1 cellular context compared by ENCODE assay signal in the genomic region with DNA sequence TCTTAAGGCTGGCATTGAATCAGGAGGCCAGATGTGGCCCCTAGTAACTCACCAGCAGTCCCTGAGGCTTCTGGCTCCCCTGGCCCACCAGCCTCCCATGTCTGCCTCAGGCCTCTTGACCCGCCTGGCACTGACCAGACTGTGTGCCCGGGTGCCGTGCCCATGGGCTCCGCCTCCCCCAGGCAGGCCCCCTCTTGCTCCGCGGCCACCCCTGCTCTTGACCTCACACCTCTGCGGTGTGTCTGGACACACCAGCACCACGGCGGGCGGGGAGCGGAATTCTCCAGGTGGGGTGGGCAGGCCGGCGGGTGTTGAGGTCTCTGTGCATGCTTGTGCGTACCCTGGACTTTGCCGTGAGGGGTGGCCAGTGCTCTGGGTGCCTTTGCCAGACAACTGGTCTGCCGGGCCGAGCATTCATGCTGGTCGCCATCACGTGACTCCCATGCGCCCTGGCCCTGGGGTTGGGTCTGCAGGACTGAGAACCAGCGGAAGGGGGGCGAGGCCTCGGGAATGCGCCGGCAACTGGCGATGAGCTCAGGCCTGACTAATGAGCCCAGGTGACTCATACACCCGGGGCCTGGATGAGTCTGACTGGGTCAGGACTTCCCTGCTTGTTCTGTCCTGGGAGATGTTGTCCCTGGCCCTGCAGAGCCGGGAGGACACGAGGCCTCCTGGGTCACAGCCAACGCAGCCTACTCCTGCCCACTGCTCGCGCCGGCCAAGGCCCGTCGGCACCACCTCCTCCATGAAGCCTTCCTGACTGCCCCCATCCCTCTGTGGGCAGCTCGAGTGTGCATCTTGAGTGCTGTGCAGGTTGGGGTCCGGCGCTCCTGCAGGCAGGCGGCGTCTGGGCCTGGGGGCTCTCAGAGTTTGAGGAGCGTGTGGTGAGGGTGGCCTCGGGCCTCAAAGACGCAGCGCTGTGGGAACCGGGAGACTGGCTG.
TF ChIP-seq lines count a peak whose summit lies in the region.

No MANE protein-coding gene starts in this region.

TF ChIP-seq in K562, 482 proteins besides CTCF, POLR2A, EP300 and RAD21 (continued from another document and continues in another):
- TF ChIP-seq, protein P1, sequence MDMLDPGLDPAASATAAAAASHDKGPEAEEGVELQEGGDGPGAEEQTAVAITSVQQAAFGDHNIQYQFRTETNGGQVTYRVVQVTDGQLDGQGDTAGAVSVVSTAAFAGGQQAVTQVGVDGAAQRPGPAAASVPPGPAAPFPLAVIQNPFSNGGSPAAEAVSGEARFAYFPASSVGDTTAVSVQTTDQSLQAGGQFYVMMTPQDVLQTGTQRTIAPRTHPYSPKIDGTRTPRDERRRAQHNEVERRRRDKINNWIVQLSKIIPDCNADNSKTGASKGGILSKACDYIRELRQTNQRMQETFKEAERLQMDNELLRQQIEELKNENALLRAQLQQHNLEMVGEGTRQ (CRISPR knock-in tag; IDR thresholded peaks at IDR 0.05) = peak; percentile 87
- TF ChIP-seq CBFA2T2 (conservative IDR thresholded peaks at IDR 0.05) (peak; percentile 63), C11orf30 (IDR thresholded peaks at IDR 0.05; ENCODE audit: low read depth) (no peak), ZNF12 (CRISPR knock-in tag; IDR thresholded peaks at IDR 0.05) (no peak), SMARCA4 (IDR thresholded peaks at IDR 0.05) (peak; percentile 62), TBL1XR1 (IDR thresholded peaks at IDR 0.05; ENCODE audit: low read length in 2 of 2) (no peak), SUPT5H (IDR thresholded peaks at IDR 0.05) (no peak), CTBP1 (IDR thresholded peaks at IDR 0.05; ENCODE audit: borderline replicate concordance) (no peak), RBM39 (optimal IDR thresholded peaks at IDR 0.05; ENCODE audit: low read depth, low read length) (no peak), BRCA1 (IDR thresholded peaks at IDR 0.05) (no peak), BRCA1 (CRISPR knock-in tag; IDR thresholded peaks at IDR 0.05) (no peak), ZNF347 (CRISPR knock-in tag; IDR thresholded peaks at IDR 0.05; ENCODE audit: low read depth) (no peak), MEIS2 (IDR thresholded peaks at IDR 0.05; ENCODE audit: partially characterized antibody) (no peak), HNRNPUL1 (IDR thresholded peaks at IDR 0.05; ENCODE audit: low read length) (no peak), NCOA2 (IDR thresholded peaks at IDR 0.05; ENCODE audit: partially characterized antibody in 2 of 2) (no peak), EZH2 (IDR thresholded peaks at IDR 0.05; ENCODE audit: borderline replicate concordance, low read depth, low read length) (no peak), JUNB (CRISPR knock-in tag; conservative IDR thresholded peaks at IDR 0.05) (peak; percentile 65; the same call in 1 of the 2 replicates), TEAD1 (CRISPR knock-in tag; IDR thresholded peaks at IDR 0.05) (peak in 1 of 2 experiments; percentile 60; a peak in 1 of 4 replicates), FIP1L1 (IDR thresholded peaks at IDR 0.05; ENCODE audit: low read depth, low read length, poor library complexity, severe bottlenecking) (no peak), SRSF1 (IDR thresholded peaks at IDR 0.05; ENCODE audit: low read depth, low read length) (no peak), SAFB (IDR thresholded peaks at IDR 0.05; ENCODE audit: borderline replicate concordance, low read depth, low read length) (no peak), ZNF253 (CRISPR knock-in tag; conservative IDR thresholded peaks at IDR 0.05) (no peak), HNRNPH1 (optimal IDR thresholded peaks at IDR 0.05; ENCODE audit: low read depth, low read length) (no peak), HDAC1 (IDR thresholded peaks at IDR 0.05) (0 out of 4 replicates have a peak, but pooled peaks of 1 of the 2 experiments have one; percentile 18)
- TF ChIP-seq, protein P2, sequence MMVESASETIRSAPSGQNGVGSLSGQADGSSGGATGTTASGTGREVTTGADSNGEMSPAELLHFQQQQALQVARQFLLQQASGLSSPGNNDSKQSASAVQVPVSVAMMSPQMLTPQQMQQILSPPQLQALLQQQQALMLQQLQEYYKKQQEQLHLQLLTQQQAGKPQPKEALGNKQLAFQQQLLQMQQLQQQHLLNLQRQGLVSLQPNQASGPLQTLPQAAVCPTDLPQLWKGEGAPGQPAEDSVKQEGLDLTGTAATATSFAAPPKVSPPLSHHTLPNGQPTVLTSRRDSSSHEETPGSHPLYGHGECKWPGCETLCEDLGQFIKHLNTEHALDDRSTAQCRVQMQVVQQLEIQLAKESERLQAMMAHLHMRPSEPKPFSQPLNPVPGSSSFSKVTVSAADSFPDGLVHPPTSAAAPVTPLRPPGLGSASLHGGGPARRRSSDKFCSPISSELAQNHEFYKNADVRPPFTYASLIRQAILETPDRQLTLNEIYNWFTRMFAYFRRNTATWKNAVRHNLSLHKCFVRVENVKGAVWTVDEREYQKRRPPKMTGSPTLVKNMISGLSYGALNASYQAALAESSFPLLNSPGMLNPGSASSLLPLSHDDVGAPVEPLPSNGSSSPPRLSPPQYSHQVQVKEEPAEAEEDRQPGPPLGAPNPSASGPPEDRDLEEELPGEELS (CRISPR knock-in tag; IDR thresholded peaks at IDR 0.05; ENCODE audit: borderline replicate concordance) = no peak
- TF ChIP-seq, protein P3, sequence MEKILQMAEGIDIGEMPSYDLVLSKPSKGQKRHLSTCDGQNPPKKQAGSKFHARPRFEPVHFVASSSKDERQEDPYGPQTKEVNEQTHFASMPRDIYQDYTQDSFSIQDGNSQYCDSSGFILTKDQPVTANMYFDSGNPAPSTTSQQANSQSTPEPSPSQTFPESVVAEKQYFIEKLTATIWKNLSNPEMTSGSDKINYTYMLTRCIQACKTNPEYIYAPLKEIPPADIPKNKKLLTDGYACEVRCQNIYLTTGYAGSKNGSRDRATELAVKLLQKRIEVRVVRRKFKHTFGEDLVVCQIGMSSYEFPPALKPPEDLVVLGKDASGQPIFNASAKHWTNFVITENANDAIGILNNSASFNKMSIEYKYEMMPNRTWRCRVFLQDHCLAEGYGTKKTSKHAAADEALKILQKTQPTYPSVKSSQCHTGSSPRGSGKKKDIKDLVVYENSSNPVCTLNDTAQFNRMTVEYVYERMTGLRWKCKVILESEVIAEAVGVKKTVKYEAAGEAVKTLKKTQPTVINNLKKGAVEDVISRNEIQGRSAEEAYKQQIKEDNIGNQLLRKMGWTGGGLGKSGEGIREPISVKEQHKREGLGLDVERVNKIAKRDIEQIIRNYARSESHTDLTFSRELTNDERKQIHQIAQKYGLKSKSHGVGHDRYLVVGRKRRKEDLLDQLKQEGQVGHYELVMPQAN (IDR thresholded peaks at IDR 0.05; ENCODE audit: borderline replicate concordance) = no peak
- TF ChIP-seq, protein P4, sequence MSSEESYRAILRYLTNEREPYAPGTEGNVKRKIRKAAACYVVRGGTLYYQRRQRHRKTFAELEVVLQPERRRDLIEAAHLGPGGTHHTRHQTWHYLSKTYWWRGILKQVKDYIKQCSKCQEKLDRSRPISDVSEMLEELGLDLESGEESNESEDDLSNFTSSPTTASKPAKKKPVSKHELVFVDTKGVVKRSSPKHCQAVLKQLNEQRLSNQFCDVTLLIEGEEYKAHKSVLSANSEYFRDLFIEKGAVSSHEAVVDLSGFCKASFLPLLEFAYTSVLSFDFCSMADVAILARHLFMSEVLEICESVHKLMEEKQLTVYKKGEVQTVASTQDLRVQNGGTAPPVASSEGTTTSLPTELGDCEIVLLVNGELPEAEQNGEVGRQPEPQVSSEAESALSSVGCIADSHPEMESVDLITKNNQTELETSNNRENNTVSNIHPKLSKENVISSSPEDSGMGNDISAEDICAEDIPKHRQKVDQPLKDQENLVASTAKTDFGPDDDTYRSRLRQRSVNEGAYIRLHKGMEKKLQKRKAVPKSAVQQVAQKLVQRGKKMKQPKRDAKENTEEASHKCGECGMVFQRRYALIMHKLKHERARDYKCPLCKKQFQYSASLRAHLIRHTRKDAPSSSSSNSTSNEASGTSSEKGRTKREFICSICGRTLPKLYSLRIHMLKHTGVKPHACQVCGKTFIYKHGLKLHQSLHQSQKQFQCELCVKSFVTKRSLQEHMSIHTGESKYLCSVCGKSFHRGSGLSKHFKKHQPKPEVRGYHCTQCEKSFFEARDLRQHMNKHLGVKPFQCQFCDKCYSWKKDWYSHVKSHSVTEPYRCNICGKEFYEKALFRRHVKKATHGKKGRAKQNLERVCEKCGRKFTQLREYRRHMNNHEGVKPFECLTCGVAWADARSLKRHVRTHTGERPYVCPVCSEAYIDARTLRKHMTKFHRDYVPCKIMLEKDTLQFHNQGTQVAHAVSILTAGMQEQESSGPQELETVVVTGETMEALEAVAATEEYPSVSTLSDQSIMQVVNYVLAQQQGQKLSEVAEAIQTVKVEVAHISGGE (CRISPR knock-in tag; IDR thresholded peaks at IDR 0.05) = no peak
- TF ChIP-seq, protein P5, sequence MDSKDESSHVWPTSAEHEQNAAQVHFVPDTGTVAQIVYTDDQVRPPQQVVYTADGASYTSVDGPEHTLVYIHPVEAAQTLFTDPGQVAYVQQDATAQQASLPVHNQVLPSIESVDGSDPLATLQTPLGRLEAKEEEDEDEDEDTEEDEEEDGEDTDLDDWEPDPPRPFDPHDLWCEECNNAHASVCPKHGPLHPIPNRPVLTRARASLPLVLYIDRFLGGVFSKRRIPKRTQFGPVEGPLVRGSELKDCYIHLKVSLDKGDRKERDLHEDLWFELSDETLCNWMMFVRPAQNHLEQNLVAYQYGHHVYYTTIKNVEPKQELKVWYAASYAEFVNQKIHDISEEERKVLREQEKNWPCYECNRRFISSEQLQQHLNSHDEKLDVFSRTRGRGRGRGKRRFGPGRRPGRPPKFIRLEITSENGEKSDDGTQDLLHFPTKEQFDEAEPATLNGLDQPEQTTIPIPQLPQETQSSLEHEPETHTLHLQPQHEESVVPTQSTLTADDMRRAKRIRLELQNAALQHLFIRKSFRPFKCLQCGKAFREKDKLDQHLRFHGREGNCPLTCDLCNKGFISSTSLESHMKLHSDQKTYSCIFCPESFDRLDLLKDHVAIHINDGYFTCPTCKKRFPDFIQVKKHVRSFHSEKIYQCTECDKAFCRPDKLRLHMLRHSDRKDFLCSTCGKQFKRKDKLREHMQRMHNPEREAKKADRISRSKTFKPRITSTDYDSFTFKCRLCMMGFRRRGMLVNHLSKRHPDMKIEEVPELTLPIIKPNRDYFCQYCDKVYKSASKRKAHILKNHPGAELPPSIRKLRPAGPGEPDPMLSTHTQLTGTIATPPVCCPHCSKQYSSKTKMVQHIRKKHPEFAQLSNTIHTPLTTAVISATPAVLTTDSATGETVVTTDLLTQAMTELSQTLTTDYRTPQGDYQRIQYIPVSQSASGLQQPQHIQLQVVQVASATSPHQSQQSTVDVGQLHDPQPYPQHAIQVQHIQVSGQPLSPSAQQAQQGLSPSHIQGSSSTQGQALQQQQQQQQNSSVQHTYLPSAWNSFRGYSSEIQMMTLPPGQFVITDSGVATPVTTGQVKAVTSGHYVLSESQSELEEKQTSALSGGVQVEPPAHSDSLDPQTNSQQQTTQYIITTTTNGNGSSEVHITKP (IDR thresholded peaks at IDR 0.05; ENCODE audit: partially characterized antibody) = no peak
- TF ChIP-seq, protein P6, sequence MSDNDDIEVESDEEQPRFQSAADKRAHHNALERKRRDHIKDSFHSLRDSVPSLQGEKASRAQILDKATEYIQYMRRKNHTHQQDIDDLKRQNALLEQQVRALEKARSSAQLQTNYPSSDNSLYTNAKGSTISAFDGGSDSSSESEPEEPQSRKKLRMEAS (CRISPR knock-in tag; IDR thresholded peaks at IDR 0.05) = peak; percentile 78
- TF ChIP-seq, protein P7, sequence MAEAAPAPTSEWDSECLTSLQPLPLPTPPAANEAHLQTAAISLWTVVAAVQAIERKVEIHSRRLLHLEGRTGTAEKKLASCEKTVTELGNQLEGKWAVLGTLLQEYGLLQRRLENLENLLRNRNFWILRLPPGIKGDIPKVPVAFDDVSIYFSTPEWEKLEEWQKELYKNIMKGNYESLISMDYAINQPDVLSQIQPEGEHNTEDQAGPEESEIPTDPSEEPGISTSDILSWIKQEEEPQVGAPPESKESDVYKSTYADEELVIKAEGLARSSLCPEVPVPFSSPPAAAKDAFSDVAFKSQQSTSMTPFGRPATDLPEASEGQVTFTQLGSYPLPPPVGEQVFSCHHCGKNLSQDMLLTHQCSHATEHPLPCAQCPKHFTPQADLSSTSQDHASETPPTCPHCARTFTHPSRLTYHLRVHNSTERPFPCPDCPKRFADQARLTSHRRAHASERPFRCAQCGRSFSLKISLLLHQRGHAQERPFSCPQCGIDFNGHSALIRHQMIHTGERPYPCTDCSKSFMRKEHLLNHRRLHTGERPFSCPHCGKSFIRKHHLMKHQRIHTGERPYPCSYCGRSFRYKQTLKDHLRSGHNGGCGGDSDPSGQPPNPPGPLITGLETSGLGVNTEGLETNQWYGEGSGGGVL (CRISPR knock-in tag; IDR thresholded peaks at IDR 0.05) = no peak
- TF ChIP-seq, protein P8, sequence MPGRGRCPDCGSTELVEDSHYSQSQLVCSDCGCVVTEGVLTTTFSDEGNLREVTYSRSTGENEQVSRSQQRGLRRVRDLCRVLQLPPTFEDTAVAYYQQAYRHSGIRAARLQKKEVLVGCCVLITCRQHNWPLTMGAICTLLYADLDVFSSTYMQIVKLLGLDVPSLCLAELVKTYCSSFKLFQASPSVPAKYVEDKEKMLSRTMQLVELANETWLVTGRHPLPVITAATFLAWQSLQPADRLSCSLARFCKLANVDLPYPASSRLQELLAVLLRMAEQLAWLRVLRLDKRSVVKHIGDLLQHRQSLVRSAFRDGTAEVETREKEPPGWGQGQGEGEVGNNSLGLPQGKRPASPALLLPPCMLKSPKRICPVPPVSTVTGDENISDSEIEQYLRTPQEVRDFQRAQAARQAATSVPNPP (IDR thresholded peaks at IDR 0.05; ENCODE audit: borderline replicate concordance, insufficient read depth, insufficient read length) = no peak
- TF ChIP-seq, protein P9, sequence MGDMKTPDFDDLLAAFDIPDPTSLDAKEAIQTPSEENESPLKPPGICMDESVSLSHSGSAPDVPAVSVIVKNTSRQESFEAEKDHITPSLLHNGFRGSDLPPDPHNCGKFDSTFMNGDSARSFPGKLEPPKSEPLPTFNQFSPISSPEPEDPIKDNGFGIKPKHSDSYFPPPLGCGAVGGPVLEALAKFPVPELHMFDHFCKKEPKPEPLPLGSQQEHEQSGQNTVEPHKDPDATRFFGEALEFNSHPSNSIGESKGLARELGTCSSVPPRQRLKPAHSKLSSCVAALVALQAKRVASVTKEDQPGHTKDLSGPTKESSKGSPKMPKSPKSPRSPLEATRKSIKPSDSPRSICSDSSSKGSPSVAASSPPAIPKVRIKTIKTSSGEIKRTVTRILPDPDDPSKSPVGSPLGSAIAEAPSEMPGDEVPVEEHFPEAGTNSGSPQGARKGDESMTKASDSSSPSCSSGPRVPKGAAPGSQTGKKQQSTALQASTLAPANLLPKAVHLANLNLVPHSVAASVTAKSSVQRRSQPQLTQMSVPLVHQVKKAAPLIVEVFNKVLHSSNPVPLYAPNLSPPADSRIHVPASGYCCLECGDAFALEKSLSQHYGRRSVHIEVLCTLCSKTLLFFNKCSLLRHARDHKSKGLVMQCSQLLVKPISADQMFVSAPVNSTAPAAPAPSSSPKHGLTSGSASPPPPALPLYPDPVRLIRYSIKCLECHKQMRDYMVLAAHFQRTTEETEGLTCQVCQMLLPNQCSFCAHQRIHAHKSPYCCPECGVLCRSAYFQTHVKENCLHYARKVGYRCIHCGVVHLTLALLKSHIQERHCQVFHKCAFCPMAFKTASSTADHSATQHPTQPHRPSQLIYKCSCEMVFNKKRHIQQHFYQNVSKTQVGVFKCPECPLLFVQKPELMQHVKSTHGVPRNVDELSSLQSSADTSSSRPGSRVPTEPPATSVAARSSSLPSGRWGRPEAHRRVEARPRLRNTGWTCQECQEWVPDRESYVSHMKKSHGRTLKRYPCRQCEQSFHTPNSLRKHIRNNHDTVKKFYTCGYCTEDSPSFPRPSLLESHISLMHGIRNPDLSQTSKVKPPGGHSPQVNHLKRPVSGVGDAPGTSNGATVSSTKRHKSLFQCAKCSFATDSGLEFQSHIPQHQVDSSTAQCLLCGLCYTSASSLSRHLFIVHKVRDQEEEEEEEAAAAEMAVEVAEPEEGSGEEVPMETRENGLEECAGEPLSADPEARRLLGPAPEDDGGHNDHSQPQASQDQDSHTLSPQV (IDR thresholded peaks at IDR 0.05) = no peak
